Comparison of ENCODE assay signal across 8 cellular contexts in the genomic region with DNA sequence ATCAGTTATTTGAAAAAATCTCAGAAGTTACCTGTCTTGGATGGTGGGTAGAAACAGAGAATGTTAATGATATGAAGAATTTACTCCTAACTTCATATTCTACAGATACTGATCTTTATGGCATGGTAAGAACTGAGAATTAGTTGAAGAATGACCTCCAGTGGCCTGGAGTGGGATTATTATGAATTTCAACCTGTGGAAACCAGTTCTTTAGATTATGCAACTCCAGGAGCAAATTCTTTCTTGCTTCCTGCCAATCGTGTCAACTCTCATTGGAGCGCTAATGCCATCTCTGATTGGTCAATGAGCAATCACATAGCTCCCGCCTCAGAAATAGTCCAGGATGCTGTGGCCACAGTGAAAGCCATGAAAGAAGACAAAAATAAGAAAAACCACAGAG. TPM values are rescaled to one million over a fixed set of nuclear protein-coding genes. Genes with fewer than 3 reads are reported as not detected.
DNase-seq lines count a peak whose midpoint lies in the region; ATAC-seq, FAIRE-seq and TF ChIP-seq lines count a peak whose summit lies in the region.

No MANE protein-coding gene starts in this region.

- no TSS peak for BruUV-seq in A673 (replicated peaks; lab: Mats Ljungman, UMichigan)

- H3K4me1 Mint-ChIP-seq in type B pancreatic cell (ENCODE audit: unreplicated experiment), result peaks cover 7% of the 10 kb centered on the region

- POLR2A ChIA-PET in A673 (lab: Charles Lee; ENCODE audit: low non-redundant PET), result no interaction called here

- CTCF ChIA-PET in A673 (lab: Charles Lee), result no interaction called here

- no peak overlapping the region for H3K9ac ChIP-seq in colonic mucosa (ENCODE audit: low read depth in 2 of 2, low read length in 2 of 2)

- ATAC-seq in esophagus mucosa (peak; percentile 89), HG03565 (IDR thresholded peaks at IDR 0.05; ENCODE audit: unreplicated experiment) (no peak)

- no peaks in the 10 kb centered on the region for H3K27me3 ChIP-seq in A673 (replicated peaks; ENCODE audit: insufficient read depth, low read depth, low read length, poor library complexity)
- H3K27me3 ChIP-seq in colonic mucosa, result no peaks in the 10 kb centered on the region

- H3K27me3 Mint-ChIP-seq in type B pancreatic cell, result no peaks in the 10 kb centered on the region

- H3K36me3 Mint-ChIP-seq in type B pancreatic cell, result peaks cover 19% of the 10 kb centered on the region

- TF ChIP-seq CTCF in A673 (conservative IDR thresholded peaks at IDR 0.05; ENCODE audit: low read depth, low read length) (peak; percentile 40; the same call in 1 of the 2 replicates), type B pancreatic cell (conservative IDR thresholded peaks at IDR 0.05) (peak; percentile 45), colonic mucosa (IDR thresholded peaks at IDR 0.05) (no peak)

- H3K27ac ChIP-seq in A673 (ENCODE audit: low read depth, low read length, poor library complexity, severe bottlenecking), result no peak overlapping the region
- no peak overlapping the region for H3K27ac ChIP-seq in colonic mucosa

- H3K4me3 ChIP-seq in A673 (ENCODE audit: low read depth, low read length, poor library complexity, severe bottlenecking) (no peak overlapping the region), colonic mucosa (no peak overlapping the region)

- intact Hi-C loops in A673 (cut with micrococcal nuclease; ENCODE audit: unreplicated experiment), result loop anchor here (5.0 kb wide), 1 partner anchor 161 kb away; no protein-coding TSS in a partner anchor
- intact Hi-C loops in colonic mucosa (cut with DNase I), result no loop called here

- H3K36me3 ChIP-seq in A673 (ENCODE audit: insufficient read depth, low read length, poor library complexity, severe bottlenecking) (no peaks in the 10 kb centered on the region), colonic mucosa (no peaks in the 10 kb centered on the region)

- no peak overlapping the region for H3K27ac Mint-ChIP-seq in type B pancreatic cell

- H3K9me3 ChIP-seq in A673 (ENCODE audit: low read depth, low read length, poor library complexity, severe bottlenecking), result no peaks in the 10 kb centered on the region
- no peaks in the 10 kb centered on the region for H3K9me3 ChIP-seq in colonic mucosa

- DNase-seq in A673 (ENCODE audit: low spot score) (peak; percentile 63), GM19239 (ENCODE audit: insufficient read length, low spot score) (no peak), NOMO-1 treated with DMSO at 0.1 percent for 48 hours (lab: John Stamatoyannopoulos, UW; ENCODE audit: unreplicated experiment) (peak; percentile 63), type B pancreatic cell (ENCODE audit: extremely low spot score, unreplicated experiment) (no peak), occipital lobe (lab: John Stamatoyannopoulos, UW) (no peak), colonic mucosa (no peak)

- H3K4me1 ChIP-seq in A673 (ENCODE audit: insufficient read depth, low read length, poor library complexity, severe bottlenecking) (no peaks in the 10 kb centered on the region), colonic mucosa (no peaks in the 10 kb centered on the region)

- H3K9me3 Mint-ChIP-seq in type B pancreatic cell, result peaks cover 3% of the 10 kb centered on the region

- FAIRE-seq in GM19239 (lab: Jason Lieb, UNC), result peak; percentile 8

- H3K4me3 Mint-ChIP-seq in type B pancreatic cell, result no peak overlapping the region

RNA-seq across cellular contexts. Expression of gene LYRM2, which starts 40.6 kb away (rescaled TPM):
- total RNA-seq in A673 (2021) (64.3 and 68.2 TPM in 2 replicates), esophagus mucosa (24.7 TPM), type B pancreatic cell (ENCODE audit: low replicate concordance) (32.9 and 37.7 TPM in 2 replicates), occipital lobe (31.2 TPM), colonic mucosa (10 to 100 TPM; 28.7 to 43.5 TPM)

Comparison
In these comparisons a context has a peak if more than half of its experiments do, and no peak if none do; other contexts are left out.
1. DNase-seq: peak in A673 (single experiment) and NOMO-1 treated with DMSO at 0.1 percent for 48 hours (single experiment); none in GM19239 (single experiment), type B pancreatic cell (single experiment), occipital lobe (single experiment) and colonic mucosa (single experiment).